Comparison of ENCODE assay signal across 13 cellular contexts in genomic region chr1:41925712-41926111, GRCh38. TPM values are rescaled to one million over a fixed set of nuclear protein-coding genes. Genes with fewer than 3 reads are reported as not detected.
DNase-seq lines count a peak whose midpoint lies in the region; ATAC-seq and TF ChIP-seq lines count a peak whose summit lies in the region.
"Had no signal": no experiment of that assay in that cellular context is flagged by ENCODE, and none has a peak within 500 bp of the region (broad histone marks: within the 10 kb centered on the region; RNA-seq: fewer than 3 reads in every experiment).

No MANE protein-coding gene starts in this region.

- no peak for TF ChIP-seq CTCF in RWPE2 (IDR thresholded peaks at IDR 0.05; ENCODE audit: poor library complexity, severe bottlenecking)
- TF ChIP-seq CTCF in foreskin fibroblast (IDR thresholded peaks at IDR 0.05; ENCODE audit: low read depth, low read length): no peak
- no peak for TF ChIP-seq CTCF in hepatocyte (IDR thresholded peaks at IDR 0.05; ENCODE audit: poor library complexity)
- no peak for TF ChIP-seq CTCF in testis (IDR thresholded peaks at IDR 0.05)

- intact Hi-C loops in testis (cut with DNase I; ENCODE audit: low total_unique reads): no loop called here

- H3K4me1 ChIP-seq in RWPE2 (ENCODE audit: insufficient read depth, poor library complexity, severe bottlenecking): peaks cover 5% of the 10 kb centered on the region
- no peaks in the 10 kb centered on the region for H3K4me1 ChIP-seq in hepatocyte (ENCODE audit: insufficient read depth)
- no peaks in the 10 kb centered on the region for H3K4me1 ChIP-seq in testis
- H3K4me1 ChIP-seq: BLaER1 treated with 17β-estradiol and CSF1 and Interleukin-3, amounts not matched to agents 10 nM and 100 nM had no signal

- TF ChIP-seq POLR2A in testis (IDR thresholded peaks at IDR 0.05): no peak

- ATAC-seq in RWPE2 (ENCODE audit: low read depth): peak; percentile 72
- ATAC-seq in HG03565 (IDR thresholded peaks at IDR 0.05; ENCODE audit: unreplicated experiment): no peak

- H3K4me3 ChIP-seq in RWPE2 (ENCODE audit: severe bottlenecking) (no peak overlapping the region), foreskin fibroblast (ENCODE audit: low read depth in 1 of 2, low read length in 2 of 2) (no peak overlapping the region), hepatocyte (no peak overlapping the region), testis (no peak overlapping the region)
- H3K4me3 ChIP-seq: BLaER1 treated with 17β-estradiol and CSF1 and Interleukin-3, amounts not matched to agents 10 nM and 100 nM; MG63; SK-N-MC had no signal

- H3K27me3 ChIP-seq in RWPE2 (ENCODE audit: insufficient read depth, poor library complexity, severe bottlenecking): no peaks in the 10 kb centered on the region
- peaks cover 10% of the 10 kb centered on the region for H3K27me3 ChIP-seq in hepatocyte
- no peaks in the 10 kb centered on the region for H3K27me3 ChIP-seq in testis
- H3K27me3 ChIP-seq: BLaER1 treated with 17β-estradiol and CSF1 and Interleukin-3, amounts not matched to agents 10 nM and 100 nM; MG63 had no signal

- no peak overlapping the region for H3K27ac ChIP-seq in RWPE2 (ENCODE audit: poor library complexity, severe bottlenecking)
- no peak overlapping the region for H3K27ac ChIP-seq in hepatocyte
- H3K27ac ChIP-seq in testis: no peak overlapping the region
- H3K27ac ChIP-seq: BLaER1 treated with 17β-estradiol and CSF1 and Interleukin-3, amounts not matched to agents 10 nM and 100 nM; epithelial cell of prostate; SK-N-MC had no signal

- no peak overlapping the region for H3K4me2 ChIP-seq in hepatocyte
- H3K4me2 ChIP-seq: BLaER1 treated with 17β-estradiol and CSF1 and Interleukin-3, amounts not matched to agents 10 nM and 100 nM had no signal

- 68% methylated on average over 1 of the region's 1 CpG for WGBS in hepatocyte (ENCODE audit: low lambda C conversion rate, missing lambda C conversion rate)
- WGBS in testis, 2 donors: 40 to 65% methylated on average over 1 of the region's 1 CpG

- peak; percentile 70 for DNase-seq in DMS53 (lab: John Stamatoyannopoulos, UW)
- DNase-seq in HT1080 (ENCODE audit: low read depth): peak; percentile 41
- no peak for DNase-seq in RWPE2 (ENCODE audit: low spot score)
- DNase-seq in foreskin fibroblast: peak; percentile 40 to 44
- DNase-seq in NCI-H187 treated with DMSO at 0.1 percent for 48 hours (lab: John Stamatoyannopoulos, UW): no peak
- no peak for DNase-seq in hepatocyte (ENCODE audit: low spot score)
- DNase-seq in testis: no peak
- DNase-seq: activated CD8-positive, alpha-beta memory T cell treated with anti-CD3 and anti-CD28 coated beads, Interleukin-2, amount 50 U/mL, for 48 hours; MG63 had no signal

- H3K9me2 ChIP-seq in hepatocyte (replicated peaks; ENCODE audit: insufficient read depth): no peaks in the 10 kb centered on the region

- no peaks in the 10 kb centered on the region for H4K20me1 ChIP-seq in hepatocyte (ENCODE audit: insufficient read depth, poor library complexity, severe bottlenecking)
- H4K20me1 ChIP-seq: BLaER1 treated with 17β-estradiol and CSF1 and Interleukin-3, amounts not matched to agents 10 nM and 100 nM had no signal

- H3K79me2 ChIP-seq in hepatocyte: no peaks in the 10 kb centered on the region

- H3K36me3 ChIP-seq in RWPE2 (ENCODE audit: low read depth) (no peaks in the 10 kb centered on the region), hepatocyte (replicated peaks; ENCODE audit: insufficient read depth, low read depth) (no peaks in the 10 kb centered on the region), testis (ENCODE audit: low read depth, missing control alignments) (no peaks in the 10 kb centered on the region)
- H3K36me3 ChIP-seq: BLaER1 treated with 17β-estradiol and CSF1 and Interleukin-3, amounts not matched to agents 10 nM and 100 nM; MG63 had no signal

- H3K9me3 ChIP-seq in RWPE2 (ENCODE audit: severe bottlenecking) (no peaks in the 10 kb centered on the region), hepatocyte (ENCODE audit: low read depth) (no peaks in the 10 kb centered on the region), testis (no peaks in the 10 kb centered on the region)

- H2AFZ ChIP-seq in hepatocyte: no peak overlapping the region

RNA-seq across cellular contexts. Expression of gene HIVEP3, which starts 7.0 kb away (rescaled TPM):
- 4.8 and 6.2 TPM in 2 replicates for total RNA-seq in HT1080 (2014; rRNA removed; shearing (Covaris generic))
- polyA plus RNA-seq in HT1080 (2015; cell fraction: cytosol; rRNA removed): 15.3 and 17.2 TPM in 2 replicates
- polyA plus RNA-seq in HT1080 (2015; cell fraction: nucleus; rRNA removed): 7.6 and 7.9 TPM in 2 replicates
- total RNA-seq in hepatocyte (0.57 and 2.3 TPM in 2 replicates), testis (1 to 10 TPM; 4.8 to 7.2 TPM)
- polyA plus RNA-seq in hepatocyte (4.0 and 5.9 TPM in 2 replicates), testis (ENCODE audit: insufficient read depth, low read depth, low replicate concordance) (7.3 TPM)

Comparison
In these comparisons a context has a peak if more than half of its experiments do, and no peak if none do; other contexts are left out.
1. DNase-seq: peak in DMS53 (single experiment), HT1080 (single experiment) and foreskin fibroblast (2 of 2); none in RWPE2 (single experiment), NCI-H187 treated with DMSO at 0.1 percent for 48 hours (single experiment), hepatocyte (single experiment) and testis (single experiment).